Comparison of ENCODE assay signal across 17 cellular contexts in the genomic region with DNA sequence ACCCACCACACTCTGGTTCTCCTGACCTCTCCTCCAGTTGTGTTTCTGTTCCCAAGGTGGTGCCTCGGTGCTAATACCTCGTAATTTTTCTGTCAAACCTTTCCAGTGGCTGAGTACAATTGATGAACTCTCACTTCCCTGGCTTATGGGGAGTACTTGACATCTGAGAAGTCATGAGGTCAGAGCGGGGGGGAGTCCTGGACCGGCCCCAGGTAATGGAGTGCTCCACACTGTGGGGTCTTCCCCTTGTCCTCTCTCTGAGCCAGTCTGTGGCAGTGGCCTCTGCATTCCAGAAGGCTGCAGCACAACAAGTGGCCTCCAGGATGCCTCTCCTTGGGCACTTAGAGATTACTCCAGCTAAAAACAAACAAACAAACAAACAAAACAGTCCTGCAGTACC.
DNase-seq lines count a peak whose midpoint lies in the region; ATAC-seq and TF ChIP-seq lines count a peak whose summit lies in the region.
"Had no signal": no experiment of that assay in that cellular context is flagged by ENCODE, and none has a peak within 500 bp of the region (broad histone marks: within the 10 kb centered on the region; RNA-seq: fewer than 3 reads in every experiment).

No MANE protein-coding gene starts in this region.

- H3K9ac ChIP-seq in BLaER1 treated with 17β-estradiol and CSF1 and Interleukin-3, amounts not matched to agents 10 nM and 100 nM, result no peak overlapping the region
- H3K9ac ChIP-seq: KMS-11 had no signal

- CTCF ChIA-PET in activated B cell treated with CpG ODN at 0.5 μM for 24 hours (lab: Charles Lee), result interaction anchor here (0.9 to 6.9 kb wide), 9 partner anchors 13 to 567 kb away, joined by 3 to 252 read pairs (median 5); no protein-coding TSS in a partner anchor

- H4K20me1 ChIP-seq in BLaER1 treated with 17β-estradiol and CSF1 and Interleukin-3, amounts not matched to agents 10 nM and 100 nM, result no peaks in the 10 kb centered on the region

- H3K4me1 Mint-ChIP-seq in activated B cell treated with CpG ODN at 0.5 μM for 24 hours, result peaks cover 25% of the 10 kb centered on the region
- H3K4me1 Mint-ChIP-seq in naive thymus-derived CD8-positive, alpha-beta T cell, result peaks cover 30 to 64% (median 56%) of the 10 kb centered on the region in 4 donors

- H3K27me3 ChIP-seq in BLaER1 treated with 17β-estradiol and CSF1 and Interleukin-3, amounts not matched to agents 10 nM and 100 nM, result no peaks in the 10 kb centered on the region
- H3K27me3 ChIP-seq in brain microvascular endothelial cell (replicated peaks), result no peaks in the 10 kb centered on the region

- H3K4me1 ChIP-seq in BLaER1 treated with 17β-estradiol and CSF1 and Interleukin-3, amounts not matched to agents 10 nM and 100 nM, result peaks cover 24 to 62% (median 42%) of the 10 kb centered on the region in 10 experiments

- no peaks in the 10 kb centered on the region for H3K36me3 ChIP-seq in BLaER1 treated with 17β-estradiol and CSF1 and Interleukin-3, amounts not matched to agents 10 nM and 100 nM
- H3K36me3 ChIP-seq in brain microvascular endothelial cell (replicated peaks), result no peaks in the 10 kb centered on the region

- in situ Hi-C loops in brain microvascular endothelial cell (cut with HindIII; ENCODE audit: low pct_ligation_motif_present, low sequenced_read_pairs), result no loop called here

- TF ChIP-seq CTCF in activated B cell treated with CpG ODN at 0.5 μM for 24 hours (IDR thresholded peaks at IDR 0.05) (no peak), brain microvascular endothelial cell (IDR thresholded peaks at IDR 0.05; ENCODE audit: low read depth, low read length, missing control alignments) (no peak)

- H3K27me3 Mint-ChIP-seq in activated B cell treated with CpG ODN at 0.5 μM for 24 hours, result peaks cover 1% of the 10 kb centered on the region
- H3K27me3 Mint-ChIP-seq in naive thymus-derived CD8-positive, alpha-beta T cell, result no peaks in the 10 kb centered on the region

- peak overlapping the region; percentile 72 for H3K27ac Mint-ChIP-seq in activated B cell treated with CpG ODN at 0.5 μM for 24 hours
- peak overlapping the region in 6 of 10 donors; percentile 10 to 81 (median 29) for H3K27ac Mint-ChIP-seq in naive thymus-derived CD8-positive, alpha-beta T cell

- no peak overlapping the region for H3K4me3 ChIP-seq in BLaER1 treated with 17β-estradiol and CSF1 and Interleukin-3, amounts not matched to agents 10 nM and 100 nM
- no peak overlapping the region for H3K4me3 ChIP-seq in brain microvascular endothelial cell (ENCODE audit: low read depth, low read length)

- no peaks in the 10 kb centered on the region for H3K9me3 Mint-ChIP-seq in activated B cell treated with CpG ODN at 0.5 μM for 24 hours
- no peaks in the 10 kb centered on the region for H3K9me3 Mint-ChIP-seq in naive thymus-derived CD8-positive, alpha-beta T cell

- H3K4me2 ChIP-seq in BLaER1 treated with 17β-estradiol and CSF1 and Interleukin-3, amounts not matched to agents 10 nM and 100 nM, result peak overlapping the region; percentile 55 to 84 (median 72)
- H3K4me2 ChIP-seq: KMS-11 had no signal

- intact Hi-C loops in activated B cell treated with CpG ODN at 0.5 μM for 24 hours (cut with micrococcal nuclease), result loop anchor here (2.0 kb wide), 1 partner anchor 145 kb away; the partner anchor contains the start of gene FHDC1

- H3K9me3 ChIP-seq in BLaER1 treated with 17β-estradiol and CSF1 and Interleukin-3, amounts not matched to agents 10 nM and 100 nM (replicated peaks in 1 of 11), result no peaks in the 10 kb centered on the region

- H3K27ac ChIP-seq in BLaER1 treated with 17β-estradiol and CSF1 and Interleukin-3, amounts not matched to agents 10 nM and 100 nM, result peak overlapping the region in 1 of 11 experiments; percentile 76; a peak in 1 of 22 replicates
- no peak overlapping the region for H3K27ac ChIP-seq in brain microvascular endothelial cell
- H3K27ac ChIP-seq: 22Rv1, KMS-11 had no signal

- ATAC-seq in activated B cell treated with CpG ODN at 0.5 μM for 24 hours (ENCODE audit: low read depth) (no peak), GM21737 (IDR thresholded peaks at IDR 0.05; ENCODE audit: unreplicated experiment) (no peak)
- no peak for ATAC-seq in naive thymus-derived CD8-positive, alpha-beta T cell
- ATAC-seq: Panc1 had no signal

- POLR2A ChIA-PET in activated B cell treated with CpG ODN at 0.5 μM for 24 hours (lab: Charles Lee), result interaction anchor here (0.6 kb wide), 1 partner anchor 66 kb away, joined by 3 read pairs; no protein-coding TSS in a partner anchor
- POLR2A ChIA-PET in naive thymus-derived CD8-positive, alpha-beta T cell (lab: Charles Lee), result no interaction called here

- DNase-seq in DMS79 treated with DMSO at 0.1 percent for 48 hours (lab: John Stamatoyannopoulos, UW) (peak; percentile 11), DMS79 (lab: John Stamatoyannopoulos, UW) (no peak), activated B cell treated with CpG ODN at 0.5 μM for 24 hours (no peak), dedifferentiated amniotic fluid mesenchymal stem cell (ENCODE audit: extremely low spot score) (no peak), brain microvascular endothelial cell (no peak)
- no peak for DNase-seq in naive thymus-derived CD8-positive, alpha-beta T cell
- DNase-seq: C1 segment of cervical spinal cord, DMS 273 treated with DMSO at 0.1 percent for 48 hours, H7, NCI-H1048, NCI-H1436 treated with DMSO at 0.1 percent for 48 hours, NCI-H2029 treated with DMSO at 0.1 percent for 48 hours had no signal

- H3K36me3 Mint-ChIP-seq in activated B cell treated with CpG ODN at 0.5 μM for 24 hours (ENCODE audit: low read depth), result no peaks in the 10 kb centered on the region
- no peaks in the 10 kb centered on the region for H3K36me3 Mint-ChIP-seq in naive thymus-derived CD8-positive, alpha-beta T cell

- H3K4me3 Mint-ChIP-seq in activated B cell treated with CpG ODN at 0.5 μM for 24 hours, result no peak overlapping the region
- H3K4me3 Mint-ChIP-seq in naive thymus-derived CD8-positive, alpha-beta T cell, result peak overlapping the region in 3 of 10 donors; percentile 4 to 23 (median 20)
